In genomic region chr10:644943-645334, GRCh38 we compare ENCODE assay signal across 27 cellular contexts.
"Had no signal": no experiment of that assay in that cellular context is flagged by ENCODE, and none has a peak within 500 bp of the region (broad histone marks: within the 10 kb centered on the region; RNA-seq: fewer than 3 reads in every experiment).

No MANE protein-coding gene starts in this region.

- H3K9me3 ChIP-seq: neutrophil, vagina had no signal

- ATAC-seq: left colon; left lung; lower lobe of right lung; natural killer cell; psoas muscle; sciatic nerve; stimulated activated effector memory CD8-positive, alpha-beta T cell treated with anti-CD3 and anti-CD28 coated beads, Interleukin-12 subunit alpha, Interleukin-12 subunit beta, amount 100 ng/mL, for 72 hours had no signal

- H3K27me3 ChIP-seq: left lung, neural progenitor cell, neutrophil, spleen, suprapubic skin, tibial artery, upper lobe of left lung, vagina had no signal

- H3K36me3 ChIP-seq: left lung, lower lobe of right lung, neural progenitor cell, neutrophil, spleen, thoracic aorta, upper lobe of left lung, vagina had no signal

- H3K4me1 ChIP-seq: neural progenitor cell, parathyroid adenoma, suprapubic skin had no signal

- H3K4me3 ChIP-seq: left lung, lower lobe of right lung, neural progenitor cell, psoas muscle, spleen, suprapubic skin, thoracic aorta, tibial artery, upper lobe of left lung, vagina had no signal

- H3K27ac ChIP-seq: left lung, lower lobe of right lung, neutrophil, parathyroid adenoma, psoas muscle, spleen, suprapubic skin, thoracic aorta, tibial artery, upper lobe of left lung, vagina had no signal

- DNase-seq: hypothalamus; immature natural killer cell; kidney; left colon; left lung; lower lobe of right lung; mammary epithelial cell; mesenchymal stem cell; naive B cell; natural killer cell; nephron progenitor cell; occipital lobe; psoas muscle; small intestine; spleen; stimulated activated CD4-positive, alpha-beta T cell treated with anti-CD3 and anti-CD28 coated beads, Interleukin-4, amount 100 ng/mL, for 24 hours; stimulated activated naive CD4-positive, alpha-beta T cell; upper lobe of left lung had no signal
